In the genomic region with DNA sequence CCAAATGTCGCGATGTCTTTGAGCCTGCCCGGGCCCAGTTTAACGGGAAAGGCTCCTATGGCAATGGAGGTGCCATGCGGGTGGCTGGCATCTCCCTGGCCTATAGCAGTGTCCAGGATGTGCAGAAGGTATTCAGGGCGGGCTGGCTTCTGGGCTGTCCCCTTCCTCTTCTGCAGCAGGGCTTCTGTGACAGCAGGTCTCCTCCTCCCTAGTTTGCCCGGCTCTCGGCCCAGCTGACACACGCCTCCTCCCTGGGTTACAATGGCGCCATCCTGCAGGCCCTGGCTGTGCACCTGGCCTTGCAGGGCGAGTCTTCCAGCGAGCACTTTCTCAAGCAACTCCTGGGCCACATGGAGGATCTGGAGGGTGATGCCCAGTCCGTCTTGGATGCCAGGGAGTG, we compare ENCODE assay signal across 18 cellular contexts. TPM values are rescaled to one million over a fixed set of nuclear protein-coding genes. Genes with fewer than 3 reads are reported as not detected.
A peak's percentile ranks its signal among the peaks of the same experiment; 100 is the strongest.
DNase-seq lines count a peak whose midpoint lies in the region; ATAC-seq and TF ChIP-seq lines count a peak whose summit lies in the region.
"Had no signal": no experiment of that assay in that cellular context is flagged by ENCODE, and none has a peak within 500 bp of the region (broad histone marks: within the 10 kb centered on the region; RNA-seq: fewer than 3 reads in every experiment).

No MANE protein-coding gene starts in this region.

- H3K4me3 Mint-ChIP-seq in activated T-cell treated with anti-CD3 and anti-CD28 coated beads, Interleukin-2, amount 50 U/mL, for 24 hours = peak overlapping the region; percentile 20
- H3K4me3 Mint-ChIP-seq in activated T-cell treated with anti-CD3 and anti-CD28 coated beads, Interleukin-2, amount 50 U/mL, for 72 hours = peak overlapping the region in 1 of 2 donors; percentile 59
- peak overlapping the region; percentile 27 for H3K4me3 Mint-ChIP-seq in activated CD4-positive, alpha-beta memory T cell treated with anti-CD3 and anti-CD28 coated beads, Interleukin-2, amount 10 ng/mL, durations not matched to agents 7 days and 5 days
- peak overlapping the region; percentile 8 for H3K4me3 Mint-ChIP-seq in endodermal cell
- H3K4me3 Mint-ChIP-seq: stimulated activated naive B cell treated with anti-CD40 and anti-IgM and Interleukin-4, amounts not matched to agents 10 μg/mL and 1 μg/mL and 100 μg/mL, for 72 hours had no signal

- no peak for DNase-seq in activated T-cell treated with anti-CD3 and anti-CD28 coated beads, Interleukin-2, amount 50 U/mL, for 24 hours
- DNase-seq in activated T-cell treated with anti-CD3 and anti-CD28 coated beads, Interleukin-2, amount 50 U/mL, for 72 hours = no peak
- DNase-seq in activated CD4-positive, alpha-beta memory T cell treated with anti-CD3 and anti-CD28 coated beads, Interleukin-2, amount 10 ng/mL, durations not matched to agents 7 days and 5 days = no peak
- no peak for DNase-seq in endodermal cell
- peak; percentile 61 for DNase-seq in spleen
- DNase-seq in NCI-H1417 (lab: John Stamatoyannopoulos, UW) = no peak
- no peak for DNase-seq in iPS-NIHi7 (ENCODE audit: extremely low spot score)
- DNase-seq: anterior cingulate cortex; central memory CD4-positive, alpha-beta T cell; DND-41; effector memory CD4-positive, alpha-beta T cell; KBM-7; left lung; NCI-H524 treated with DMSO at 0.1 percent for 48 hours; stimulated activated naive B cell treated with anti-CD40 and anti-IgM and Interleukin-4, amounts not matched to agents 10 μg/mL and 1 μg/mL and 100 μg/mL, for 72 hours; thyroid gland had no signal

- CTCF ChIA-PET in activated CD4-positive, alpha-beta memory T cell treated with anti-CD3 and anti-CD28 coated beads, Interleukin-2, amount 10 ng/mL, durations not matched to agents 7 days and 5 days (lab: Charles Lee) = interaction anchor here (1.8 kb wide), 1 partner anchor 96 kb away, joined by 4 read pairs; no protein-coding TSS in a partner anchor

- peak overlapping the region; percentile 84 for H3K27ac Mint-ChIP-seq in activated T-cell treated with anti-CD3 and anti-CD28 coated beads, Interleukin-2, amount 50 U/mL, for 24 hours
- no peak overlapping the region for H3K27ac Mint-ChIP-seq in activated T-cell treated with anti-CD3 and anti-CD28 coated beads, Interleukin-2, amount 50 U/mL, for 72 hours
- no peak overlapping the region for H3K27ac Mint-ChIP-seq in activated CD4-positive, alpha-beta memory T cell treated with anti-CD3 and anti-CD28 coated beads, Interleukin-2, amount 10 ng/mL, durations not matched to agents 7 days and 5 days
- H3K27ac Mint-ChIP-seq in endodermal cell = no peak overlapping the region
- H3K27ac Mint-ChIP-seq: stimulated activated naive B cell treated with anti-CD40 and anti-IgM and Interleukin-4, amounts not matched to agents 10 μg/mL and 1 μg/mL and 100 μg/mL, for 72 hours had no signal

- H3K27me3 Mint-ChIP-seq in activated T-cell treated with anti-CD3 and anti-CD28 coated beads, Interleukin-2, amount 50 U/mL, for 24 hours = no peaks in the 10 kb centered on the region
- H3K27me3 Mint-ChIP-seq in activated T-cell treated with anti-CD3 and anti-CD28 coated beads, Interleukin-2, amount 50 U/mL, for 72 hours (ENCODE audit: low read depth) = no peaks in the 10 kb centered on the region
- no peaks in the 10 kb centered on the region for H3K27me3 Mint-ChIP-seq in activated CD4-positive, alpha-beta memory T cell treated with anti-CD3 and anti-CD28 coated beads, Interleukin-2, amount 10 ng/mL, durations not matched to agents 7 days and 5 days
- H3K27me3 Mint-ChIP-seq in endodermal cell (ENCODE audit: insufficient read depth) = no peaks in the 10 kb centered on the region
- H3K27me3 Mint-ChIP-seq: stimulated activated naive B cell treated with anti-CD40 and anti-IgM and Interleukin-4, amounts not matched to agents 10 μg/mL and 1 μg/mL and 100 μg/mL, for 72 hours had no signal

- 93 to 94% methylated on average over 6 to 13 of the region's 13 CpGs for WGBS in endodermal cell (ENCODE audit: insufficient coverage in 1 of 2, insufficient read length in 1 of 2), 2 experiments
- WGBS in spleen, 5 donors = 88 to 98% (median 96%) methylated on average over 12 to 13 of the region's 13 CpGs

- no peak for ATAC-seq in activated T-cell treated with anti-CD3 and anti-CD28 coated beads, Interleukin-2, amount 50 U/mL, for 72 hours (replicated peaks in 1 of 2)
- no peak for ATAC-seq in GM19035 (IDR thresholded peaks at IDR 0.05; ENCODE audit: unreplicated experiment)
- ATAC-seq: left lung; right lobe of liver; stimulated activated naive B cell treated with anti-CD40 and anti-IgM and Interleukin-4, amounts not matched to agents 10 μg/mL and 1 μg/mL and 100 μg/mL, for 72 hours had no signal

- peaks cover 67% of the 10 kb centered on the region for H3K36me3 Mint-ChIP-seq in activated T-cell treated with anti-CD3 and anti-CD28 coated beads, Interleukin-2, amount 50 U/mL, for 24 hours (ENCODE audit: low read depth)
- H3K36me3 Mint-ChIP-seq in activated T-cell treated with anti-CD3 and anti-CD28 coated beads, Interleukin-2, amount 50 U/mL, for 72 hours (ENCODE audit: insufficient read depth in 2 of 2) = peaks cover 6 to 7% of the 10 kb centered on the region in 2 donors
- H3K36me3 Mint-ChIP-seq in activated CD4-positive, alpha-beta memory T cell treated with anti-CD3 and anti-CD28 coated beads, Interleukin-2, amount 10 ng/mL, durations not matched to agents 7 days and 5 days (ENCODE audit: low read depth) = peaks cover 39% of the 10 kb centered on the region
- peaks cover 31% of the 10 kb centered on the region for H3K36me3 Mint-ChIP-seq in endodermal cell (ENCODE audit: low read depth)

- H3K4me3 ChIP-seq in endodermal cell (ENCODE audit: low read length) = no peak overlapping the region
- H3K4me3 ChIP-seq in spleen = no peak overlapping the region
- H3K4me3 ChIP-seq: left lung, right lobe of liver, thyroid gland had no signal

- POLR2A ChIA-PET in activated CD4-positive, alpha-beta memory T cell treated with anti-CD3 and anti-CD28 coated beads, Interleukin-2, amount 10 ng/mL, durations not matched to agents 7 days and 5 days (lab: Charles Lee) = interaction anchor here (1.5 kb wide), 1 partner anchor 66 kb away, joined by 4 read pairs; no protein-coding TSS in a partner anchor

- no peak for TF ChIP-seq CTCF in endodermal cell (conservative IDR thresholded peaks at IDR 0.05)
- TF ChIP-seq CTCF in spleen (IDR thresholded peaks at IDR 0.05 in 8 of 11, conservative IDR thresholded peaks at IDR 0.05 in 3 of 11) = no peak

- TF ChIP-seq POLR2A in spleen (IDR thresholded peaks at IDR 0.05) = no peak

- H3K9me3 ChIP-seq in endodermal cell (ENCODE audit: control insufficient read depth, low read length) (no peaks in the 10 kb centered on the region), spleen (no peaks in the 10 kb centered on the region)
- H3K9me3 ChIP-seq: left lung, right lobe of liver, thyroid gland had no signal

- H3K4me1 ChIP-seq in endodermal cell (ENCODE audit: control insufficient read depth, insufficient read depth, low read length) (no peaks in the 10 kb centered on the region), spleen (peaks cover 36 to 87% (median 72%) of the 10 kb centered on the region in 6 donors)

- H3K36me3 ChIP-seq in endodermal cell (ENCODE audit: control insufficient read depth, insufficient read depth, low read length) = peaks cover 49% of the 10 kb centered on the region
- peaks cover 5 to 64% (median 46%) of the 10 kb centered on the region in 6 donors for H3K36me3 ChIP-seq in spleen

- H3K4me1 Mint-ChIP-seq in activated T-cell treated with anti-CD3 and anti-CD28 coated beads, Interleukin-2, amount 50 U/mL, for 24 hours (ENCODE audit: low read depth) = peaks cover 24% of the 10 kb centered on the region
- H3K4me1 Mint-ChIP-seq in activated T-cell treated with anti-CD3 and anti-CD28 coated beads, Interleukin-2, amount 50 U/mL, for 72 hours (ENCODE audit: low read depth) = peaks cover 10% of the 10 kb centered on the region
- H3K4me1 Mint-ChIP-seq in activated CD4-positive, alpha-beta memory T cell treated with anti-CD3 and anti-CD28 coated beads, Interleukin-2, amount 10 ng/mL, durations not matched to agents 7 days and 5 days = peaks cover 20% of the 10 kb centered on the region
- peaks cover 11% of the 10 kb centered on the region for H3K4me1 Mint-ChIP-seq in endodermal cell

- H3K9ac ChIP-seq in endodermal cell (ENCODE audit: extremely low read depth, low read length, poor library complexity, severe bottlenecking) = no peak overlapping the region

- intact Hi-C loops in spleen (cut with DNase I; ENCODE audit: low total_unique reads) = no loop called here

- no peaks in the 10 kb centered on the region for H3K9me3 Mint-ChIP-seq in activated T-cell treated with anti-CD3 and anti-CD28 coated beads, Interleukin-2, amount 50 U/mL, for 24 hours
- H3K9me3 Mint-ChIP-seq in activated T-cell treated with anti-CD3 and anti-CD28 coated beads, Interleukin-2, amount 50 U/mL, for 72 hours = no peaks in the 10 kb centered on the region
- H3K9me3 Mint-ChIP-seq in activated CD4-positive, alpha-beta memory T cell treated with anti-CD3 and anti-CD28 coated beads, Interleukin-2, amount 10 ng/mL, durations not matched to agents 7 days and 5 days = no peaks in the 10 kb centered on the region
- no peaks in the 10 kb centered on the region for H3K9me3 Mint-ChIP-seq in endodermal cell
- H3K9me3 Mint-ChIP-seq: stimulated activated naive B cell treated with anti-CD40 and anti-IgM and Interleukin-4, amounts not matched to agents 10 μg/mL and 1 μg/mL and 100 μg/mL, for 72 hours had no signal

- H3K27ac ChIP-seq in endodermal cell (ENCODE audit: low read depth, low read length) (no peak overlapping the region), spleen (no peak overlapping the region)
- H3K27ac ChIP-seq: left lung, right lobe of liver, thyroid gland had no signal

- H3K27me3 ChIP-seq in endodermal cell (ENCODE audit: control insufficient read depth, insufficient read depth, low read length, poor library complexity, severe bottlenecking) (no peaks in the 10 kb centered on the region), spleen (replicated peaks in 1 of 7) (peaks cover 0 to 2% (median 0%) of the 10 kb centered on the region in 7 donors)
- H3K27me3 ChIP-seq: left lung, right lobe of liver, thyroid gland had no signal

RNA-seq across cellular contexts. Expression of a gene that starts 3.0 kb away (rescaled TPM):
- total RNA-seq in activated T-cell treated with anti-CD3 and anti-CD28 coated beads, Interleukin-2, amount 50 U/mL, for 72 hours = 10 to 100 TPM; 23.2 to 28.9 TPM
- 10 to 100 TPM; 29.7 to 29.9 TPM for total RNA-seq in activated CD4-positive, alpha-beta memory T cell treated with anti-CD3 and anti-CD28 coated beads, Interleukin-2, amount 10 ng/mL, durations not matched to agents 7 days and 5 days
- total RNA-seq in endodermal cell = 10 to 100 TPM; 22.1 to 25.3 TPM
- 25.0 TPM for polyA plus RNA-seq in endodermal cell (2013, experiment 1 of 2)
- polyA plus RNA-seq in endodermal cell (2013, experiment 2 of 2) = 24.8 TPM
- total RNA-seq in spleen = 10 to 100 TPM; 21.3 to 44.9 (median 26.6) TPM
- 10 to 100 TPM; 21.3 to 34.0 (median 22.2) TPM for polyA plus RNA-seq in spleen

RNA-seq across cellular contexts. Expression of a gene that starts 7.8 kb away (rescaled TPM):
- under 1 TPM; 0.17 to 0.37 TPM for total RNA-seq in activated T-cell treated with anti-CD3 and anti-CD28 coated beads, Interleukin-2, amount 50 U/mL, for 72 hours
- not detected for total RNA-seq in activated CD4-positive, alpha-beta memory T cell treated with anti-CD3 and anti-CD28 coated beads, Interleukin-2, amount 10 ng/mL, durations not matched to agents 7 days and 5 days
- 1 to 10 TPM; 5.6 to 9.5 TPM for total RNA-seq in endodermal cell
- 12.0 TPM for polyA plus RNA-seq in endodermal cell (2013, experiment 1 of 2)
- polyA plus RNA-seq in endodermal cell (2013, experiment 2 of 2) = 11.0 TPM
- not detected for total RNA-seq in spleen
- polyA plus RNA-seq in spleen = under 1 TPM in 1 of 3 donors, not detected in 2; 0.33 TPM
- total RNA-seq: right lobe of liver had no signal

RNA-seq across cellular contexts. Expression of a gene that starts 33.3 kb away (rescaled TPM):
- total RNA-seq in activated T-cell treated with anti-CD3 and anti-CD28 coated beads, Interleukin-2, amount 50 U/mL, for 72 hours = under 1 TPM; 0.07 to 0.09 TPM
- total RNA-seq in activated CD4-positive, alpha-beta memory T cell treated with anti-CD3 and anti-CD28 coated beads, Interleukin-2, amount 10 ng/mL, durations not matched to agents 7 days and 5 days = not detected
- total RNA-seq in endodermal cell = under 1 TPM; 0.18 to 0.40 TPM
- 1.7 TPM for polyA plus RNA-seq in endodermal cell (2013, experiment 1 of 2)
- polyA plus RNA-seq in endodermal cell (2013, experiment 2 of 2) = 1.7 TPM
- 10 to 100 TPM in 4 of 7 donors, 1 to 10 TPM in 3; 7.0 to 32.0 (median 10.3) TPM for total RNA-seq in spleen
- polyA plus RNA-seq in spleen = 1 to 10 TPM; 2.1 to 5.9 (median 4.3) TPM

RNA-seq across cellular contexts. Expression of a gene that starts 57.6 kb away (rescaled TPM):
- 10 to 100 TPM; 46.2 to 56.2 TPM for total RNA-seq in activated T-cell treated with anti-CD3 and anti-CD28 coated beads, Interleukin-2, amount 50 U/mL, for 72 hours
- total RNA-seq in activated CD4-positive, alpha-beta memory T cell treated with anti-CD3 and anti-CD28 coated beads, Interleukin-2, amount 10 ng/mL, durations not matched to agents 7 days and 5 days = 10 to 100 TPM; 57.2 to 58.4 TPM
- total RNA-seq in endodermal cell = 10 to 100 TPM; 61.5 to 79.9 TPM
- polyA plus RNA-seq in endodermal cell (2013, experiment 1 of 2) = 69.1 TPM
- 71.4 TPM for polyA plus RNA-seq in endodermal cell (2013, experiment 2 of 2)
- total RNA-seq in spleen = 10 to 100 TPM; 46.7 to 98.1 (median 56.4) TPM
- polyA plus RNA-seq in spleen = 10 to 100 TPM; 42.9 to 70.1 (median 60.2) TPM

Comparison
In these comparisons a context has a peak if more than half of its experiments do, and no peak if none do; other contexts are left out.
1. RNA of a gene that starts 7.8 kb away (total RNA-seq): 5.6 to 9.5 TPM in endodermal cell; 0.17 to 0.37 TPM in activated T-cell treated with anti-CD3 and anti-CD28 coated beads, Interleukin-2, amount 50 U/mL, for 72 hours, not detected in spleen and not detected in activated CD4-positive, alpha-beta memory T cell treated with anti-CD3 and anti-CD28 coated beads, Interleukin-2, amount 10 ng/mL, durations not matched to agents 7 days and 5 days; every median in the first group is over 4 times any median in the second.
2. RNA of a gene that starts 33.3 kb away (total RNA-seq): 7.0 to 32.0 TPM in spleen; 0.18 to 0.40 TPM in endodermal cell, 0.07 to 0.09 TPM in activated T-cell treated with anti-CD3 and anti-CD28 coated beads, Interleukin-2, amount 50 U/mL, for 72 hours and not detected in activated CD4-positive, alpha-beta memory T cell treated with anti-CD3 and anti-CD28 coated beads, Interleukin-2, amount 10 ng/mL, durations not matched to agents 7 days and 5 days; every median in the first group is over 4 times any median in the second.